11 cellular contexts compared by ENCODE assay signal in the genomic region with DNA sequence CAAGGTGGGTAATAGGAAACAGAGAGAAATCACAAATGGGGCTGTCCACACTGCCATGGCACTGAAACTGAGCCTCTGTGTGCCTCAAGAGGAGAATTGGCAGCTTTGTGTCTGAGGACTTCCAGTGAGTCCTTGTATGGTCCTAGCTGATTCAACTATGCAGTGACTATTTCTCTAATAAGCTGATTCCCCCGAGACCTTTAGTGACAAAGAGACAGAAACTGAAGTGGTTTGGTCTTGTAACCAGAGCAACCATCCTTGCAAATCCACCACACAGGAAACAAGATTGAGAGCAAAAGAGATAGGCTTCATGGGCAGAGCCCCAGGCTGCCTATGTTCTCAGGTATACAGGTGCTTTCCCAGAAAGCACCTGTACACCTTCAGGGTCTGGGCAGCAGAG.
DNase-seq lines count a peak whose midpoint lies in the region; ATAC-seq and TF ChIP-seq lines count a peak whose summit lies in the region.
"Had no signal": no experiment of that assay in that cellular context is flagged by ENCODE, and none has a peak within 500 bp of the region (broad histone marks: within the 10 kb centered on the region; RNA-seq: fewer than 3 reads in every experiment).

No MANE protein-coding gene starts in this region.

- in situ Hi-C loops in GM13977 (cut with MboI; ENCODE audit: low pct_unique_long_range_greater_than_20kb, low sequenced_read_pairs, unreplicated experiment) = no loop called here

- DNase-seq in GM13977 (ENCODE audit: low spot score) = peak; percentile 9
- DNase-seq in NCI-H345 (lab: John Stamatoyannopoulos, UW) = peak; percentile 85
- DNase-seq in effector CD8-positive, alpha-beta T cell (lab: John Stamatoyannopoulos, UW) = no peak
- DNase-seq in NCI-H1048 (lab: John Stamatoyannopoulos, UW) = no peak
- DNase-seq in iPS-NIHi7 (ENCODE audit: extremely low spot score) = no peak
- DNase-seq in stimulated activated naive CD4-positive, alpha-beta T cell treated with Interleukin-2 at 50 U/mL for 16 hours (lab: John Stamatoyannopoulos, UW) = no peak
- DNase-seq: activated CD4-positive, alpha-beta T cell treated with anti-CD3 and anti-CD28 coated beads, Interleukin-2, amount 10 ng/mL, durations not matched to agents 24 days and 14 days; brain microvascular endothelial cell; heart left ventricle had no signal

- ATAC-seq in GM21367 (IDR thresholded peaks at IDR 0.05; ENCODE audit: unreplicated experiment) = peak; percentile 56
- peak; percentile 76 for ATAC-seq in HG03175 (IDR thresholded peaks at IDR 0.05; ENCODE audit: unreplicated experiment)
- ATAC-seq: heart left ventricle had no signal

- no peak for TF ChIP-seq CTCF in GM13977 (IDR thresholded peaks at IDR 0.05; ENCODE audit: extremely low read depth, insufficient read depth, missing control alignments)

Comparison
In these comparisons a context has a peak if more than half of its experiments do, and no peak if none do; other contexts are left out.
1. DNase-seq: peak in GM13977 (single experiment) and NCI-H345 (single experiment); none in effector CD8-positive, alpha-beta T cell (single experiment), NCI-H1048 (single experiment), iPS-NIHi7 (single experiment) and stimulated activated naive CD4-positive, alpha-beta T cell treated with Interleukin-2 at 50 U/mL for 16 hours (single experiment).